1 cellular context compared by ENCODE assay signal in the genomic region with DNA sequence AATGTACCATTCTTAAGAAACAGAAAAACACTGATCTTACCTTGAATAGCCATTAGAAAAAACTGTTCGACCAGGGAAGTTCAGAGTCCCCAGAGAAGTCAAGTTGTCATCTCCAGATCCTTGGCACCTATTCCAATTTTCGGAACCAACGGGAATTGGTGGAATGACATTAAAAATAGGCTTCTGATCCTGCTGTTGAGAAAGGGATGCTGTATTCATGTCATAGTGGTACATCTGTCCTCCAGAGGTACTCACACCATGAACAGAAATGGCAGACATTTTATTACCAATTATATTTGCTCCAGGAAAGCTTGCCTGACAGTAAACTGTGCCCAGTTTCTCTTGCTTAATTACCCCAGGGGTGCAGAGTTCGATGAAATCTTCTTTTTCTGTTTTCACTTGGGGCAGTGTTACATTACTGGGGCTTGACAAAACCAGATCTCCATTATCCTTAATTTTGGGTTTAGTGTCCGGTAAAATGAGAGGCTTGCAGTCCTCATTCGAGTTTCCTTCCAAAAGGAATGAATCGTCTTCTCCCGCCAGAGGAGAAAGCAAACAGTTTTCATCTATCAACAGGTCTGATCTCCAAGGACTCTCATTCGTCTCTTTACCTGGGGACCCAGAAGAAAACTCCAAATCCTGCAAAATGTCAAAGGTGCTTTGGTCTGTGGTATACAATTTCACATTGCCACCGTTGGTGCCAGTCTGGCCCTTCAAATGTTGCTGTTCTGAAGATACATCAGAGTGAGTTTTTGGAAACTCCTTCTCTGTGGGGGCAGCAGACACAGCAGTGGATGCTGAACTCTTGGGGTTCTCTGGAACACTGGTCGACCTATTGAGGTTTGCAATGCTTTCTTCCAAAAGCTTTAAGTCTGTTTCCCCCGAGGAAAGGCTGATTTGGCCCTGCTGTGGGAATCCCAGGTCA.
TF ChIP-seq lines count a peak whose summit lies in the region.

No MANE protein-coding gene starts in this region.

TF ChIP-seq in SK-N-SH, 30 proteins besides CTCF, POLR2A, EP300 and RAD21 (continued from another document):
- TF ChIP-seq SMC3 (IDR thresholded peaks at IDR 0.05; ENCODE audit: low read depth, low read length) (no peak), NRF1 (IDR thresholded peaks at IDR 0.05; ENCODE audit: low read depth, low read length) (no peak), FOXM1 (IDR thresholded peaks at IDR 0.05; ENCODE audit: low read depth) (no peak), YY1 (IDR thresholded peaks at IDR 0.05; ENCODE audit: low read depth) (no peak), EZH2phosphoT487 (IDR thresholded peaks at IDR 0.05; ENCODE audit: borderline replicate concordance, low read depth) (no peak), TCF12 (IDR thresholded peaks at IDR 0.05) (no peak)
- TF ChIP-seq, protein P1, sequence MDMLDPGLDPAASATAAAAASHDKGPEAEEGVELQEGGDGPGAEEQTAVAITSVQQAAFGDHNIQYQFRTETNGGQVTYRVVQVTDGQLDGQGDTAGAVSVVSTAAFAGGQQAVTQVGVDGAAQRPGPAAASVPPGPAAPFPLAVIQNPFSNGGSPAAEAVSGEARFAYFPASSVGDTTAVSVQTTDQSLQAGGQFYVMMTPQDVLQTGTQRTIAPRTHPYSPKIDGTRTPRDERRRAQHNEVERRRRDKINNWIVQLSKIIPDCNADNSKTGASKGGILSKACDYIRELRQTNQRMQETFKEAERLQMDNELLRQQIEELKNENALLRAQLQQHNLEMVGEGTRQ (IDR thresholded peaks at IDR 0.05; ENCODE audit: borderline replicate concordance, low read depth, low read length): no peak
- TF ChIP-seq, protein P2, sequence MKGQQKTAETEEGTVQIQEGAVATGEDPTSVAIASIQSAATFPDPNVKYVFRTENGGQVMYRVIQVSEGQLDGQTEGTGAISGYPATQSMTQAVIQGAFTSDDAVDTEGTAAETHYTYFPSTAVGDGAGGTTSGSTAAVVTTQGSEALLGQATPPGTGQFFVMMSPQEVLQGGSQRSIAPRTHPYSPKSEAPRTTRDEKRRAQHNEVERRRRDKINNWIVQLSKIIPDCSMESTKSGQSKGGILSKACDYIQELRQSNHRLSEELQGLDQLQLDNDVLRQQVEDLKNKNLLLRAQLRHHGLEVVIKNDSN (IDR thresholded peaks at IDR 0.05; ENCODE audit: borderline replicate concordance, low read depth): no peak
